Comparison of ENCODE assay signal across 23 cellular contexts in genomic region chr5:62077387-62077786, GRCh38.
A peak's percentile ranks its signal among the peaks of the same experiment; 100 is the strongest.
DNase-seq lines count a peak whose midpoint lies in the region; ATAC-seq, FAIRE-seq and TF ChIP-seq lines count a peak whose summit lies in the region.
"Had no signal": no experiment of that assay in that cellular context is flagged by ENCODE, and none has a peak within 500 bp of the region (broad histone marks: within the 10 kb centered on the region; RNA-seq: fewer than 3 reads in every experiment).

No MANE protein-coding gene starts in this region.

- H3K9ac ChIP-seq in DND-41 (ENCODE audit: low read depth, low read length) (no peak overlapping the region), K562 (ENCODE audit: insufficient read depth in 1 of 2, low read depth in 2 of 2, low read length in 2 of 2) (no peak overlapping the region), H1 (replicated peaks in 1 of 4; ENCODE audit: extremely low read depth in 1 of 4, low read depth in 3 of 4, low read length in 3 of 4) (no peak overlapping the region)
- H3K9ac ChIP-seq: BLaER1 treated with 17β-estradiol and CSF1 and Interleukin-3, amounts not matched to agents 10 nM and 100 nM had no signal

- no peak overlapping the region; the same call in 1 of the 2 replicates for H2BK12ac ChIP-seq in H1 (ENCODE audit: low read depth, low read length)

- no peak overlapping the region for H3K18ac ChIP-seq in H1 (ENCODE audit: extremely low read depth, low read length)

- H3K36me3 Mint-ChIP-seq in CD8-positive, alpha-beta T cell: no peaks in the 10 kb centered on the region
- H3K36me3 Mint-ChIP-seq: CD8-positive, alpha-beta memory T cell had no signal

- H3K23ac ChIP-seq in H1 (ENCODE audit: insufficient read length): no peak overlapping the region

- no peaks in the 10 kb centered on the region for H3K23me2 ChIP-seq in H1 (ENCODE audit: low read depth, low read length)

- H3K56ac ChIP-seq in H1 (replicated peaks; ENCODE audit: insufficient read length, low read depth, low read length): no peak overlapping the region

- no peaks in the 10 kb centered on the region for H4K20me1 ChIP-seq in DND-41 (ENCODE audit: insufficient read depth, low read length)
- no peaks in the 10 kb centered on the region for H4K20me1 ChIP-seq in K562 (replicated peaks; ENCODE audit: control insufficient read depth, insufficient read depth, low read length)
- no peaks in the 10 kb centered on the region for H4K20me1 ChIP-seq in H1 (replicated peaks in 1 of 2; ENCODE audit: control insufficient read depth in 1 of 2, insufficient read depth in 2 of 2, low read length in 2 of 2)
- H4K20me1 ChIP-seq: BLaER1 treated with 17β-estradiol and CSF1 and Interleukin-3, amounts not matched to agents 10 nM and 100 nM had no signal

- no peak overlapping the region for H3K27ac Mint-ChIP-seq in CD8-positive, alpha-beta T cell
- H3K27ac Mint-ChIP-seq: B cell; CD4-positive, alpha-beta T cell; CD8-positive, alpha-beta memory T cell had no signal

- CTCF ChIA-PET in K562 (lab: Yijun Ruan, JAX; ENCODE audit: low intra/inter-chr PET ratio) (no interaction called here), H1 (lab: Charles Lee; ENCODE audit: partially characterized antibody) (interaction anchor here (0.8 to 1.2 kb wide), 3 partner anchors 32 to 71 kb away, joined by 3 read pairs; no protein-coding TSS in a partner anchor)
- CTCF ChIA-PET in CD8-positive, alpha-beta T cell (lab: Charles Lee): no interaction called here

- no peak overlapping the region for H2AK5ac ChIP-seq in H1 (ENCODE audit: low read depth, low read length)

- TF ChIP-seq RAD21 in K562 (CRISPR knock-in tag; conservative IDR thresholded peaks at IDR 0.05 in 1 of 2, IDR thresholded peaks at IDR 0.05 in 1 of 2) (no peak), H1 (IDR thresholded peaks at IDR 0.05 in 1 of 2, conservative IDR thresholded peaks at IDR 0.05 in 1 of 2; ENCODE audit: low read depth in 2 of 2, low read length in 2 of 2) (no peak)

- TF ChIP-seq EP300 in K562 (IDR thresholded peaks at IDR 0.05; ENCODE audit: low read length) (no peak), H1 (IDR thresholded peaks at IDR 0.05; ENCODE audit: borderline replicate concordance in 1 of 2, low read depth in 2 of 2, low read length in 2 of 2) (no peak)

- H2AFZ ChIP-seq in DND-41 (ENCODE audit: low read depth, low read length): no peak overlapping the region
- H2AFZ ChIP-seq in K562 (ENCODE audit: low read depth, low read length): no peak overlapping the region
- H2AFZ ChIP-seq in H1 (ENCODE audit: low read length): no peak overlapping the region

- in situ Hi-C loops in K562 (cut with MboI): no loop called here

- H2BK5ac ChIP-seq in H1 (ENCODE audit: low read depth, low read length): peak overlapping the region; percentile 30; the same call in 1 of the 2 replicates

- 5% methylated on average over 4 of the region's 4 CpGs for WGBS in K562 (ENCODE audit: insufficient coverage, low coverage, missing lambda C conversion rate)
- WGBS in H1 (ENCODE audit: extremely low coverage in 1 of 2, insufficient coverage in 1 of 2, insufficient read length in 1 of 2, insufficient replicate concordance in 2 of 2, low coverage in 1 of 2, low lambda C conversion rate in 2 of 2, missing lambda C conversion rate in 1 of 2), 2 experiments: 91% methylated on average over 4 of the region's 4 CpGs; no CpG with 5 or more reads in 1 of the 2 experiments
- WGBS in small intestine, 3 donors: 52 to 82% (median 81%) methylated on average over 4 of the region's 4 CpGs
- 85 to 88% methylated on average over 4 of the region's 4 CpGs for WGBS in aorta, 2 donors

- intact Hi-C loops in K562 (cut with micrococcal nuclease): no loop called here
- intact Hi-C loops in aorta (cut with DNase I): no loop called here
- intact Hi-C loops in CD8-positive, alpha-beta T cell (cut with DNase I, micrococcal nuclease): no loop called here

- H4K91ac ChIP-seq in H1 (replicated peaks; ENCODE audit: insufficient read length, low read length): no peak overlapping the region

- no peak for TF ChIP-seq CTCF in DND-41 (IDR thresholded peaks at IDR 0.05; ENCODE audit: borderline replicate concordance, extremely low read depth, low read length, poor library complexity, severe bottlenecking)
- no peak for TF ChIP-seq CTCF in K562 (IDR thresholded peaks at IDR 0.05 in 2 of 3, conservative IDR thresholded peaks at IDR 0.05 in 1 of 3; ENCODE audit: insufficient read depth in 2 of 3, low read depth in 1 of 3, low read length in 3 of 3)
- TF ChIP-seq CTCF in H1 (IDR thresholded peaks at IDR 0.05; ENCODE audit: control extremely low read depth in 1 of 3, insufficient read depth in 1 of 3, low read depth in 1 of 3, low read length in 3 of 3): no peak
- TF ChIP-seq CTCF in CD8-positive, alpha-beta T cell (IDR thresholded peaks at IDR 0.05): no peak

- ATAC-seq in DND-41 (ENCODE audit: insufficient read depth, low read depth) (no peak), K562 (no peak), aorta (ENCODE audit: low FRiP score) (no peak)
- ATAC-seq in CD8-positive, alpha-beta T cell: no peak
- ATAC-seq: A549 had no signal

- no peak overlapping the region for H2BK15ac ChIP-seq in H1 (ENCODE audit: low read length)

- no peak overlapping the region for H3K14ac ChIP-seq in H1 (ENCODE audit: insufficient read length)

- H3K79me2 ChIP-seq in DND-41 (ENCODE audit: insufficient read depth, low read length): no peaks in the 10 kb centered on the region
- H3K79me2 ChIP-seq in K562 (ENCODE audit: control insufficient read depth, insufficient read depth, low read length): no peaks in the 10 kb centered on the region
- no peaks in the 10 kb centered on the region for H3K79me2 ChIP-seq in H1 (ENCODE audit: control insufficient read depth in 1 of 2, insufficient read depth in 2 of 2, low read length in 2 of 2)

- H2BK120ac ChIP-seq in H1 (replicated peaks; ENCODE audit: low read depth, low read length): no peak overlapping the region

- POLR2A ChIA-PET in K562 (lab: Yijun Ruan, JAX): interaction anchor here (0.9 kb wide), 1 partner anchor 13 kb away, joined by 3 read pairs; no protein-coding TSS in a partner anchor
- POLR2A ChIA-PET in H1 (lab: Charles Lee; ENCODE audit: partially characterized antibody): no interaction called here
- POLR2A ChIA-PET in CD8-positive, alpha-beta T cell (lab: Charles Lee): no interaction called here

- no peaks in the 10 kb centered on the region for H3K36me3 ChIP-seq in DND-41 (ENCODE audit: insufficient read depth, low read length)
- H3K36me3 ChIP-seq in K562 (ENCODE audit: control insufficient read depth, insufficient read depth, low read length): no peaks in the 10 kb centered on the region
- no peaks in the 10 kb centered on the region for H3K36me3 ChIP-seq in H1 (ENCODE audit: control insufficient read depth in 2 of 4, insufficient read depth in 4 of 4, low read length in 3 of 4)
- no peaks in the 10 kb centered on the region for H3K36me3 ChIP-seq in small intestine (ENCODE audit: control insufficient read depth in 2 of 2, insufficient read depth in 2 of 2, low read length in 2 of 2)
- H3K36me3 ChIP-seq in aorta (ENCODE audit: control insufficient read depth in 1 of 2, insufficient read depth in 2 of 2, low read length in 1 of 2): no peaks in the 10 kb centered on the region
- H3K36me3 ChIP-seq in CD8-positive, alpha-beta T cell (ENCODE audit: insufficient read depth, low read length): no peaks in the 10 kb centered on the region
- H3K36me3 ChIP-seq: BLaER1 treated with 17β-estradiol and CSF1 and Interleukin-3, amounts not matched to agents 10 nM and 100 nM had no signal

- H3K4me1 Mint-ChIP-seq in CD8-positive, alpha-beta T cell (ENCODE audit: low read depth): no peaks in the 10 kb centered on the region
- H3K4me1 Mint-ChIP-seq: B cell; CD8-positive, alpha-beta memory T cell had no signal

- no peak overlapping the region for H3K4ac ChIP-seq in H1 (replicated peaks; ENCODE audit: insufficient read length, low read depth, low read length)

- no peak overlapping the region for H3K4me3 Mint-ChIP-seq in CD8-positive, alpha-beta T cell
- H3K4me3 Mint-ChIP-seq: B cell; CD4-positive, alpha-beta T cell; CD8-positive, alpha-beta memory T cell had no signal

- no peak overlapping the region for H4K5ac ChIP-seq in H1 (ENCODE audit: insufficient read length, low read depth, low read length)

- H3K9me3 Mint-ChIP-seq in CD8-positive, alpha-beta T cell: no peaks in the 10 kb centered on the region
- H3K9me3 Mint-ChIP-seq: CD4-positive, alpha-beta T cell; CD8-positive, alpha-beta memory T cell had no signal

- H3K4me3 ChIP-seq in DND-41 (ENCODE audit: low read depth in 1 of 2, low read length in 2 of 2) (peak overlapping the region in 1 of 2 experiments; percentile 34; a peak in 2 of 4 replicates), K562 (no peak overlapping the region), H1 (ENCODE audit: extremely low read depth in 1 of 4, insufficient read depth in 2 of 4, low read depth in 3 of 4, low read length in 4 of 4) (no peak overlapping the region), small intestine (ENCODE audit: low read depth in 1 of 2, low read length in 2 of 2) (no peak overlapping the region), aorta (ENCODE audit: low read length in 2 of 2) (no peak overlapping the region)
- H3K4me3 ChIP-seq in CD8-positive, alpha-beta T cell (ENCODE audit: low read depth, low read length): no peak overlapping the region
- H3K4me3 ChIP-seq: A549; BLaER1 treated with 17β-estradiol and CSF1 and Interleukin-3, amounts not matched to agents 10 nM and 100 nM had no signal

- 0 out of 2 replicates have a peak overlapping the region, but pooled peaks have one; percentile 20 for H4K8ac ChIP-seq in H1 (ENCODE audit: extremely low read depth, insufficient read depth, low read length)

- no peaks in the 10 kb centered on the region for H3K79me1 ChIP-seq in H1 (ENCODE audit: low read depth, low read length)

- H3K27ac ChIP-seq in DND-41 (ENCODE audit: low read length) (no peak overlapping the region), K562 (ENCODE audit: extremely low read depth, low read depth, low read length) (no peak overlapping the region), H1 (ENCODE audit: low read depth, low read length) (no peak overlapping the region), small intestine (ENCODE audit: low read depth in 1 of 2, low read length in 1 of 2) (no peak overlapping the region), aorta (ENCODE audit: low read depth in 1 of 2, low read length in 2 of 2) (no peak overlapping the region)
- no peak overlapping the region for H3K27ac ChIP-seq in CD8-positive, alpha-beta T cell (ENCODE audit: low read depth, low read length)
- H3K27ac ChIP-seq: 22Rv1; A549; BLaER1 treated with 17β-estradiol and CSF1 and Interleukin-3, amounts not matched to agents 10 nM and 100 nM; C4-2B had no signal

- TF ChIP-seq POLR2A in K562 (conservative IDR thresholded peaks at IDR 0.05): no peak
- TF ChIP-seq POLR2A in H1 (IDR thresholded peaks at IDR 0.05; ENCODE audit: control extremely low read depth in 1 of 2, low read depth in 2 of 2, low read length in 2 of 2): no peak

- H3K27me3 Mint-ChIP-seq in CD8-positive, alpha-beta T cell (ENCODE audit: low read depth): no peaks in the 10 kb centered on the region
- H3K27me3 Mint-ChIP-seq: CD4-positive, alpha-beta T cell had no signal

- BruUV-seq in K562 (replicated peaks; lab: Mats Ljungman, UMichigan): no TSS peak

- no peaks in the 10 kb centered on the region for H3K9me1 ChIP-seq in K562 (ENCODE audit: control insufficient read depth, insufficient read depth, low read length)

- DNase-seq in DND-41: no peak
- no peak for DNase-seq in K562 (ENCODE audit: extremely low read depth in 1 of 4, low spot score in 3 of 4)
- no peak for DNase-seq in H1 (ENCODE audit: low read depth in 1 of 2, low spot score in 2 of 2)
- DNase-seq in small intestine: peak; percentile 38
- DNase-seq in aorta: no peak
- DNase-seq in CD8-positive, alpha-beta T cell: no peak
- DNase-seq in NCI-H1694 (lab: John Stamatoyannopoulos, UW): no peak
- DNase-seq: AML-193; CD4-positive, alpha-beta T cell; CD8-positive, alpha-beta memory T cell; COR-L47; DMS 273 treated with DMSO at 0.1 percent for 48 hours; DMS153; DMS53; DMS79; GF-D8 had no signal

- H3K27me3 ChIP-seq in DND-41 (ENCODE audit: insufficient read depth, low read length, poor library complexity) (peaks cover 3% of the 10 kb centered on the region), K562 (ENCODE audit: control insufficient read depth in 2 of 2, insufficient read depth in 2 of 2, low read length in 2 of 2) (no peaks in the 10 kb centered on the region; a peak in 1 of 5 replicates), H1 (replicated peaks in 1 of 4; ENCODE audit: control insufficient read depth in 3 of 4, extremely low read depth in 1 of 4, insufficient read depth in 3 of 4, low read length in 3 of 4) (no peaks in the 10 kb centered on the region), small intestine (ENCODE audit: control insufficient read depth in 2 of 2, insufficient read depth in 2 of 2, low read length in 2 of 2) (no peaks in the 10 kb centered on the region), aorta (ENCODE audit: control insufficient read depth in 1 of 2, insufficient read depth in 2 of 2, low read length in 1 of 2) (no peaks in the 10 kb centered on the region)
- H3K27me3 ChIP-seq in CD8-positive, alpha-beta T cell (ENCODE audit: insufficient read depth, low read length): no peaks in the 10 kb centered on the region
- H3K27me3 ChIP-seq: BLaER1 treated with 17β-estradiol and CSF1 and Interleukin-3, amounts not matched to agents 10 nM and 100 nM had no signal

- H2BK20ac ChIP-seq in H1 (ENCODE audit: low read length): peak overlapping the region; percentile 89

- H3K4me2 ChIP-seq in DND-41 (ENCODE audit: insufficient read depth, low read length) (peak overlapping the region; percentile 54), K562 (ENCODE audit: insufficient read depth, low read length) (no peak overlapping the region), H1 (ENCODE audit: insufficient read depth in 1 of 2, low read depth in 2 of 2, low read length in 2 of 2) (no peak overlapping the region)
- H3K4me2 ChIP-seq: A549; BLaER1 treated with 17β-estradiol and CSF1 and Interleukin-3, amounts not matched to agents 10 nM and 100 nM had no signal

- FAIRE-seq in K562 (lab: Jason Lieb, UNC): no peak
- FAIRE-seq in H1 (lab: Jason Lieb, UNC): no peak
- no peak for FAIRE-seq in small intestine (lab: Jason Lieb, UNC)
- FAIRE-seq: A549, G401.6, GM12891 had no signal

- H3K4me1 ChIP-seq in DND-41 (ENCODE audit: insufficient read depth, low read length) (peaks cover 19% of the 10 kb centered on the region), K562 (replicated peaks in 1 of 2; ENCODE audit: control insufficient read depth in 2 of 2, insufficient read depth in 2 of 2, low read length in 2 of 2) (no peaks in the 10 kb centered on the region), H1 (replicated peaks in 1 of 4; ENCODE audit: control insufficient read depth in 3 of 4, insufficient read depth in 4 of 4, low read length in 3 of 4) (peaks cover 0 to 35% (median 13%) of the 10 kb centered on the region in 4 experiments; a peak in 5 of 7 replicates), small intestine (ENCODE audit: control insufficient read depth in 2 of 2, insufficient read depth in 1 of 2, low read depth in 1 of 2, low read length in 1 of 2) (no peaks in the 10 kb centered on the region), aorta (ENCODE audit: control insufficient read depth in 1 of 2, insufficient read depth in 2 of 2, low read length in 2 of 2) (no peaks in the 10 kb centered on the region)
- no peaks in the 10 kb centered on the region for H3K4me1 ChIP-seq in CD8-positive, alpha-beta T cell (ENCODE audit: insufficient read depth, low read length)
- H3K4me1 ChIP-seq: A549 had no signal

- H3K9me3 ChIP-seq in DND-41 (ENCODE audit: insufficient read depth, low read length, severe bottlenecking) (no peaks in the 10 kb centered on the region), K562 (replicated peaks; ENCODE audit: control insufficient read depth, insufficient read depth, low read depth, low read length) (no peaks in the 10 kb centered on the region), H1 (ENCODE audit: insufficient read depth in 2 of 2, low read depth in 1 of 2, low read length in 1 of 2) (no peaks in the 10 kb centered on the region), small intestine (ENCODE audit: control insufficient read depth, low read depth) (no peaks in the 10 kb centered on the region), aorta (ENCODE audit: control insufficient read depth, low read length) (no peaks in the 10 kb centered on the region)
- no peaks in the 10 kb centered on the region for H3K9me3 ChIP-seq in CD8-positive, alpha-beta T cell (ENCODE audit: low read length)
- H3K9me3 ChIP-seq: A549; BLaER1 treated with 17β-estradiol and CSF1 and Interleukin-3, amounts not matched to agents 10 nM and 100 nM had no signal
